Comparison of ENCODE assay signal across 1 cellular context in the genomic region with DNA sequence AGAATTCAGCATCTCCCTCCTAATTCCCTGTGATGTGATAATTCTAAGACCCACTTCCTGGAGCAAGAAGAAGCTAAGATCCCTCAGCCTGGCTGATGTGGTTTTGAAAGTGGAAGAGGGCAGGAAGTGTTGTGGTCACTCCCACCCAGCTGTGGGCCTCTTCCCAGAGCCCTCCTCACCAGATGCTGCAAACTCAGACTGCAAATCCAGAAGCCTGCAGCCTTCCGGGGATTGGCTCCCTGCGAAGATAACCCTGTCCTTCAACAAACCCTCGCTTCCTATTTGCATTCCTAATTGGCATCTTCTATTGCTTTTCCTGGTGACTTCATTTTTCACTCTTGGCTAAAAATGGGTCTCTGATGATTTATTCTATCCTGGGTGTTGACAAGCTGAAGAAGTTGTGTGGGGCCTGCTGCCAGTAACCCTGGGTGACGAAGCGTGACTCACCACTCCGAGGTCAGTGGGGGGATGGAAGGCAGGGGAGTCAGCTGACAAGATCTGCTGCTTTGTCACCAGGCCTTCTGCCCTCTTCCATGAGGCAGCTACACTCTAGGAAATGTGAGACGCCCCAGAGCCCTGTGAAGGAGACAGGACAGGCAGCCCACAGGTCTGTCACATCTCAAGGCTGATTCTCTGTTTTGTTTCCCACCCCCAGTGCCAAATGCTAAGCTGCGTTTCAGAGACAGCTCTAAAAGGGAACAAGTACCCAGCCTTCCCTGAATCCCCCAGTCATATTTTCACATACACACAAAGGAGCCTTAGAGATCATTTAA.
A peak's percentile ranks its signal among the peaks of the same experiment; 100 is the strongest.
TF ChIP-seq lines count a peak whose summit lies in the region.

No MANE protein-coding gene starts in this region.

TF ChIP-seq in GM12878, 131 proteins besides CTCF, POLR2A, EP300 and RAD21 (continued from another document and continues in another):
- TF ChIP-seq ZBTB40 (IDR thresholded peaks at IDR 0.05; ENCODE audit: borderline replicate concordance) (no peak), ZNF687 (IDR thresholded peaks at IDR 0.05) (peak; percentile 99), MEF2B (IDR thresholded peaks at IDR 0.05; ENCODE audit: partially characterized antibody, poor library complexity, severe bottlenecking) (peak; percentile 92), SIN3A (IDR thresholded peaks at IDR 0.05; ENCODE audit: low read depth, low read length) (peak; percentile 44; the same call in 1 of the 2 replicates), MXI1 (IDR thresholded peaks at IDR 0.05; ENCODE audit: low read depth, low read length) (peak; percentile 87), MEF2A (IDR thresholded peaks at IDR 0.05; ENCODE audit: insufficient read depth, low read depth, low read length) (peak; percentile 55; the same call in 1 of the 2 replicates), FOXM1 (IDR thresholded peaks at IDR 0.05; ENCODE audit: low read depth, low read length) (peak; percentile 68; the same call in 1 of the 2 replicates), YBX1 (IDR thresholded peaks at IDR 0.05) (no peak), CREM (IDR thresholded peaks at IDR 0.05; ENCODE audit: low read depth) (peak; percentile 64), SKIL (IDR thresholded peaks at IDR 0.05; ENCODE audit: low read depth, poor library complexity, severe bottlenecking) (peak; percentile 84), ZSCAN29 (IDR thresholded peaks at IDR 0.05) (no peak), CREB1 (IDR thresholded peaks at IDR 0.05; ENCODE audit: low read depth) (0 out of 2 replicates have a peak, but pooled peaks have one; percentile 52), SIX5 (IDR thresholded peaks at IDR 0.05; ENCODE audit: low read depth, low read length, severe bottlenecking) (no peak), ZNF217 (IDR thresholded peaks at IDR 0.05) (peak; percentile 40; the same call in 1 of the 2 replicates), BMI1 (IDR thresholded peaks at IDR 0.05; ENCODE audit: borderline replicate concordance) (peak; percentile 87), USF2 (IDR thresholded peaks at IDR 0.05; ENCODE audit: borderline replicate concordance, low read depth, low read length) (peak; percentile 68), CHD2 (IDR thresholded peaks at IDR 0.05; ENCODE audit: borderline replicate concordance, low read depth, low read length) (peak; percentile 92), NBN (IDR thresholded peaks at IDR 0.05) (peak; percentile 83; the same call in 1 of the 2 replicates), SUPT20H (IDR thresholded peaks at IDR 0.05; ENCODE audit: borderline replicate concordance, control insufficient read depth, low read depth, low read length) (no peak), POLR2AphosphoS5 (IDR thresholded peaks at IDR 0.05; ENCODE audit: low read length) (peak; percentile 76), PAX5 (IDR thresholded peaks at IDR 0.05; ENCODE audit: borderline replicate concordance, low read depth, low read length) (peak; percentile 99), GATAD2B (conservative IDR thresholded peaks at IDR 0.05; ENCODE audit: low read depth) (peak; percentile 74), GABPA (IDR thresholded peaks at IDR 0.05; ENCODE audit: low read depth) (no peak), CBFB (IDR thresholded peaks at IDR 0.05; ENCODE audit: low read depth) (0 out of 2 replicates have a peak, but pooled peaks have one; percentile 27), EED (IDR thresholded peaks at IDR 0.05; ENCODE audit: low read depth) (peak; percentile 84), MTA2 (IDR thresholded peaks at IDR 0.05; ENCODE audit: low read depth) (peak; percentile 89), PAX8 (IDR thresholded peaks at IDR 0.05) (peak; percentile 83; the same call in 1 of the 2 replicates), SRF (IDR thresholded peaks at IDR 0.05; ENCODE audit: low read depth in 2 of 2, low read length in 2 of 2) (no peak), RAD51 (IDR thresholded peaks at IDR 0.05) (peak; percentile 92), PML (IDR thresholded peaks at IDR 0.05; ENCODE audit: low read length) (peak; percentile 52; the same call in 1 of the 2 replicates), ZNF384 (IDR thresholded peaks at IDR 0.05; ENCODE audit: borderline replicate concordance, low read depth, low read length) (no peak), ESRRA (IDR thresholded peaks at IDR 0.05; ENCODE audit: low read length) (no peak), ZNF207 (IDR thresholded peaks at IDR 0.05; ENCODE audit: borderline replicate concordance) (no peak), TCF12 (IDR thresholded peaks at IDR 0.05; ENCODE audit: low read depth, low read length) (peak; percentile 70; the same call in 1 of the 2 replicates), DPF2 (IDR thresholded peaks at IDR 0.05) (peak; percentile 95), SMAD1 (IDR thresholded peaks at IDR 0.05; ENCODE audit: low read depth, partially characterized antibody) (no peak), RBBP5 (conservative IDR thresholded peaks at IDR 0.05) (no peak)
- TF ChIP-seq, protein P1, sequence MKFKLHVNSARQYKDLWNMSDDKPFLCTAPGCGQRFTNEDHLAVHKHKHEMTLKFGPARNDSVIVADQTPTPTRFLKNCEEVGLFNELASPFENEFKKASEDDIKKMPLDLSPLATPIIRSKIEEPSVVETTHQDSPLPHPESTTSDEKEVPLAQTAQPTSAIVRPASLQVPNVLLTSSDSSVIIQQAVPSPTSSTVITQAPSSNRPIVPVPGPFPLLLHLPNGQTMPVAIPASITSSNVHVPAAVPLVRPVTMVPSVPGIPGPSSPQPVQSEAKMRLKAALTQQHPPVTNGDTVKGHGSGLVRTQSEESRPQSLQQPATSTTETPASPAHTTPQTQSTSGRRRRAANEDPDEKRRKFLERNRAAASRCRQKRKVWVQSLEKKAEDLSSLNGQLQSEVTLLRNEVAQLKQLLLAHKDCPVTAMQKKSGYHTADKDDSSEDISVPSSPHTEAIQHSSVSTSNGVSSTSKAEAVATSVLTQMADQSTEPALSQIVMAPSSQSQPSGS (IDR thresholded peaks at IDR 0.05; ENCODE audit: low read length) = peak; percentile 50; the same call in 1 of the 2 replicates
- TF ChIP-seq, protein P2, sequence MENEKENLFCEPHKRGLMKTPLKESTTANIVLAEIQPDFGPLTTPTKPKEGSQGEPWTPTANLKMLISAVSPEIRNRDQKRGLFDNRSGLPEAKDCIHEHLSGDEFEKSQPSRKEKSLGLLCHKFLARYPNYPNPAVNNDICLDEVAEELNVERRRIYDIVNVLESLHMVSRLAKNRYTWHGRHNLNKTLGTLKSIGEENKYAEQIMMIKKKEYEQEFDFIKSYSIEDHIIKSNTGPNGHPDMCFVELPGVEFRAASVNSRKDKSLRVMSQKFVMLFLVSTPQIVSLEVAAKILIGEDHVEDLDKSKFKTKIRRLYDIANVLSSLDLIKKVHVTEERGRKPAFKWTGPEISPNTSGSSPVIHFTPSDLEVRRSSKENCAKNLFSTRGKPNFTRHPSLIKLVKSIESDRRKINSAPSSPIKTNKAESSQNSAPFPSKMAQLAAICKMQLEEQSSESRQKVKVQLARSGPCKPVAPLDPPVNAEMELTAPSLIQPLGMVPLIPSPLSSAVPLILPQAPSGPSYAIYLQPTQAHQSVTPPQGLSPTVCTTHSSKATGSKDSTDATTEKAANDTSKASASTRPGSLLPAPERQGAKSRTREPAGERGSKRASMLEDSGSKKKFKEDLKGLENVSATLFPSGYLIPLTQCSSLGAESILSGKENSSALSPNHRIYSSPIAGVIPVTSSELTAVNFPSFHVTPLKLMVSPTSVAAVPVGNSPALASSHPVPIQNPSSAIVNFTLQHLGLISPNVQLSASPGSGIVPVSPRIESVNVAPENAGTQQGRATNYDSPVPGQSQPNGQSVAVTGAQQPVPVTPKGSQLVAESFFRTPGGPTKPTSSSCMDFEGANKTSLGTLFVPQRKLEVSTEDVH (IDR thresholded peaks at IDR 0.05; ENCODE audit: low read depth, partially characterized antibody) = no peak
- TF ChIP-seq, protein P3, sequence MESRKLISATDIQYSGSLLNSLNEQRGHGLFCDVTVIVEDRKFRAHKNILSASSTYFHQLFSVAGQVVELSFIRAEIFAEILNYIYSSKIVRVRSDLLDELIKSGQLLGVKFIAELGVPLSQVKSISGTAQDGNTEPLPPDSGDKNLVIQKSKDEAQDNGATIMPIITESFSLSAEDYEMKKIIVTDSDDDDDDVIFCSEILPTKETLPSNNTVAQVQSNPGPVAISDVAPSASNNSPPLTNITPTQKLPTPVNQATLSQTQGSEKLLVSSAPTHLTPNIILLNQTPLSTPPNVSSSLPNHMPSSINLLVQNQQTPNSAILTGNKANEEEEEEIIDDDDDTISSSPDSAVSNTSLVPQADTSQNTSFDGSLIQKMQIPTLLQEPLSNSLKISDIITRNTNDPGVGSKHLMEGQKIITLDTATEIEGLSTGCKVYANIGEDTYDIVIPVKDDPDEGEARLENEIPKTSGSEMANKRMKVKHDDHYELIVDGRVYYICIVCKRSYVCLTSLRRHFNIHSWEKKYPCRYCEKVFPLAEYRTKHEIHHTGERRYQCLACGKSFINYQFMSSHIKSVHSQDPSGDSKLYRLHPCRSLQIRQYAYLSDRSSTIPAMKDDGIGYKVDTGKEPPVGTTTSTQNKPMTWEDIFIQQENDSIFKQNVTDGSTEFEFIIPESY (IDR thresholded peaks at IDR 0.05) = no peak
